1 cellular context compared by ENCODE assay signal in the genomic region with DNA sequence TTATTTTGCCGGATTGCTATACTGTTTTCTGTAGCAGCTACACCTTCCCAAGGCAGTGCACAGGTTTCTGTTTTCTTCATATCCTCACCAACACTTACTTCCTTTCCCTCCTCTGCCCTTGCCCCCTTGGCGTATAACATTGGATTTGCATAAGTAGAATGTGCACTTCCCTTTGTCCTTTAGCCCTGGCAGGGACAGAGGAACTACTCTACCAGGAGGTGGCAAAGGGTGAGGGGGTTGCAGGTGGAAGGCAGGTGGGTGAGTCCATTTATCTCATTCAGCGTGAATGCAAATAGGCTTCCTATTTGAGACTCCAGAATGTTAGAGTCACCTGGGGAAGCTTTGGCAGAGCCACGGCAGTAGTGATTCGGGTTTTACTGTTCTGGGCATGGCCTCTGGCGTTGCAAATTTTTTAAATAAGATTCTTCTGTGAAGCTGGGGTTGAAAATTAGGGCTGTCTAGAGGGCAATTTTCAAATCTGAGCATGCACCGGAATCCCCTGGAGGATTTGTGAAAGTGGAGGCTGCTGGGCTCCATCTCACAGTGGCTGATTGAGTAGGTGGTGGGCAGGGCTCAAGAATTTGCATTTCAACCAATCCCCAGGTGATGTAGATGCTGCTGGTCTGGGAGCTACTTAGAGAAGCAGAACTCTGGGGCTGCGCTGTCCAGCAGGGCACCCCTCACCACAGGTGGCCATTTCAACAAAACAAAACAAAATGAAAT.
TF ChIP-seq lines count a peak whose summit lies in the region.

No MANE protein-coding gene starts in this region.

TF ChIP-seq in HepG2, 621 proteins besides CTCF, POLR2A, EP300 and RAD21 (continued from another document):
- TF ChIP-seq, protein P1, sequence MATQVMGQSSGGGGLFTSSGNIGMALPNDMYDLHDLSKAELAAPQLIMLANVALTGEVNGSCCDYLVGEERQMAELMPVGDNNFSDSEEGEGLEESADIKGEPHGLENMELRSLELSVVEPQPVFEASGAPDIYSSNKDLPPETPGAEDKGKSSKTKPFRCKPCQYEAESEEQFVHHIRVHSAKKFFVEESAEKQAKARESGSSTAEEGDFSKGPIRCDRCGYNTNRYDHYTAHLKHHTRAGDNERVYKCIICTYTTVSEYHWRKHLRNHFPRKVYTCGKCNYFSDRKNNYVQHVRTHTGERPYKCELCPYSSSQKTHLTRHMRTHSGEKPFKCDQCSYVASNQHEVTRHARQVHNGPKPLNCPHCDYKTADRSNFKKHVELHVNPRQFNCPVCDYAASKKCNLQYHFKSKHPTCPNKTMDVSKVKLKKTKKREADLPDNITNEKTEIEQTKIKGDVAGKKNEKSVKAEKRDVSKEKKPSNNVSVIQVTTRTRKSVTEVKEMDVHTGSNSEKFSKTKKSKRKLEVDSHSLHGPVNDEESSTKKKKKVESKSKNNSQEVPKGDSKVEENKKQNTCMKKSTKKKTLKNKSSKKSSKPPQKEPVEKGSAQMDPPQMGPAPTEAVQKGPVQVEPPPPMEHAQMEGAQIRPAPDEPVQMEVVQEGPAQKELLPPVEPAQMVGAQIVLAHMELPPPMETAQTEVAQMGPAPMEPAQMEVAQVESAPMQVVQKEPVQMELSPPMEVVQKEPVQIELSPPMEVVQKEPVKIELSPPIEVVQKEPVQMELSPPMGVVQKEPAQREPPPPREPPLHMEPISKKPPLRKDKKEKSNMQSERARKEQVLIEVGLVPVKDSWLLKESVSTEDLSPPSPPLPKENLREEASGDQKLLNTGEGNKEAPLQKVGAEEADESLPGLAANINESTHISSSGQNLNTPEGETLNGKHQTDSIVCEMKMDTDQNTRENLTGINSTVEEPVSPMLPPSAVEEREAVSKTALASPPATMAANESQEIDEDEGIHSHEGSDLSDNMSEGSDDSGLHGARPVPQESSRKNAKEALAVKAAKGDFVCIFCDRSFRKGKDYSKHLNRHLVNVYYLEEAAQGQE (IDR thresholded peaks at IDR 0.05; ENCODE audit: borderline replicate concordance in 1 of 2, low read depth in 1 of 2, low read length in 2 of 2): no peak
- TF ChIP-seq GPN1 (CRISPR knock-in tag; IDR thresholded peaks at IDR 0.05; ENCODE audit: borderline replicate concordance): no peak
- TF ChIP-seq SUZ12 (IDR thresholded peaks at IDR 0.05; ENCODE audit: low read depth, low read length): no peak
- TF ChIP-seq SAP130 (CRISPR knock-in tag; IDR thresholded peaks at IDR 0.05; ENCODE audit: low read depth): no peak
- TF ChIP-seq SOX6 (IDR thresholded peaks at IDR 0.05): no peak
- no peak for TF ChIP-seq SOX6 (CRISPR knock-in tag; IDR thresholded peaks at IDR 0.05)
- no peak for TF ChIP-seq ZBTB21 (CRISPR knock-in tag; IDR thresholded peaks at IDR 0.05)
TF ChIP-seq in HepG2: peak in this region for 0.
